Comparison of ENCODE assay signal across 9 cellular contexts in the genomic region with DNA sequence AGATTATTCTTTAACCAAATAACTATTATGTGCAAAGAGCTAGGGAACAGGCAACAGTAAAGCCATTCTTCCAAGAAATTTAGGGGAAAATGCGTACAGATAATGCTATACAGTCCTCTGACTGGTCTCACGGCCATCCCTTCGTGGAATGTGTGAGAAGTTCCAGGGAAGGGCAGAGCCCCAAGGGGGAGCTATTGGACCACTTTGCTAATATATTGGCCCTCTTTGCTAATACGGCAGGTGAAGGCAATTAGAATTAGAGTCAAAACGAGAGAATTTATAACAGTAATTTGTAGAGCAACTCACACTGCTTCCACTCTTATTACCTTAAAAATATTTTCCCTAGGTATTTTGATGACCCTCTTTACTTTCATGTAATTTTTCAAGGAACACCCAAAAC.
DNase-seq lines count a peak whose midpoint lies in the region; ATAC-seq and TF ChIP-seq lines count a peak whose summit lies in the region.
"Had no signal": no experiment of that assay in that cellular context is flagged by ENCODE, and none has a peak within 500 bp of the region (broad histone marks: within the 10 kb centered on the region; RNA-seq: fewer than 3 reads in every experiment).

No MANE protein-coding gene starts in this region.

- H3K36me3 ChIP-seq in ascending aorta (no peaks in the 10 kb centered on the region), thyroid gland (no peaks in the 10 kb centered on the region)

- H3K4me1 ChIP-seq in ascending aorta (peaks cover 0 to 12% of the 10 kb centered on the region in 2 donors), thyroid gland (no peaks in the 10 kb centered on the region)

- ATAC-seq in HG02870 (IDR thresholded peaks at IDR 0.05; ENCODE audit: unreplicated experiment): peak; percentile 37
- no peak for ATAC-seq in GM21737 (IDR thresholded peaks at IDR 0.05; ENCODE audit: unreplicated experiment)
- ATAC-seq: left colon had no signal

- H3K27me3 ChIP-seq in ascending aorta (no peaks in the 10 kb centered on the region), thyroid gland (no peaks in the 10 kb centered on the region)

- no peak overlapping the region for H3K4me3 ChIP-seq in ascending aorta
- H3K4me3 ChIP-seq in thyroid gland (replicated peaks in 1 of 3): no peak overlapping the region

- no peak for TF ChIP-seq POLR2A in thyroid gland (IDR thresholded peaks at IDR 0.05)

- intact Hi-C loops in ascending aorta (cut with DNase I) (loop anchor here (5.0 to 10.0 kb wide), 2 partner anchors 953 to 1530 kb away; partner anchors contain the start of gene HTR1B), thyroid gland (cut with DNase I) (no loop called here)

- DNase-seq in EL (peak; percentile 24), RPMI8226 (peak; percentile 59), globus pallidus (ENCODE audit: low spot score) (peak; percentile 19), ascending aorta (ENCODE audit: low spot score in 2 of 2) (no peak), thyroid gland (no peak)
- no peak for DNase-seq in stimulated activated naive CD4-positive, alpha-beta T cell treated with Interleukin-2 at 50 U/mL for 16 hours (lab: John Stamatoyannopoulos, UW)

- H3K9me3 ChIP-seq in ascending aorta (no peaks in the 10 kb centered on the region), thyroid gland (no peaks in the 10 kb centered on the region)

- peak overlapping the region in 1 of 2 donors; percentile 31 for H3K27ac ChIP-seq in ascending aorta
- no peak overlapping the region for H3K27ac ChIP-seq in thyroid gland

- 55 to 59% methylated on average over 5 of the region's 5 CpGs for WGBS in thyroid gland, 2 donors

- TF ChIP-seq CTCF in ascending aorta (IDR thresholded peaks at IDR 0.05) (peak in 1 of 3 experiments; percentile 11), thyroid gland (IDR thresholded peaks at IDR 0.05) (peak in 1 of 6 experiments; percentile 28)

Comparison
In these comparisons a context has a peak if more than half of its experiments do, and no peak if none do; other contexts are left out.
1. DNase-seq: peak in EL (single experiment), RPMI8226 (single experiment) and globus pallidus (single experiment); none in ascending aorta (0 of 2), stimulated activated naive CD4-positive, alpha-beta T cell treated with Interleukin-2 at 50 U/mL for 16 hours (single experiment) and thyroid gland (0 of 2).